28 cellular contexts compared by ENCODE assay signal in genomic region chr3:26018889-26019288, GRCh38.
"Had no signal": no experiment of that assay in that cellular context is flagged by ENCODE, and none has a peak within 500 bp of the region (broad histone marks: within the 10 kb centered on the region; RNA-seq: fewer than 3 reads in every experiment).

No MANE protein-coding gene starts in this region.

- H3K9me3 ChIP-seq: adrenal gland had no signal

- H3K4me3 ChIP-seq: adrenal gland, PC-9, SK-N-MC had no signal

- H3K27ac Mint-ChIP-seq: activated CD4-positive, alpha-beta T cell treated with anti-CD3 and anti-CD28 coated beads for 36 hours; activated CD4-positive, alpha-beta T cell treated with anti-CD3 and anti-CD28 coated beads, Interleukin-2, amount 10 ng/mL, durations not matched to agents 7 days and 5 days; activated CD8-positive, alpha-beta T cell treated with anti-CD3 and anti-CD28 coated beads, Interleukin-2, amount 10 ng/mL, durations not matched to agents 7 days and 5 days; activated naive CD4-positive, alpha-beta T cell treated with anti-CD3 and anti-CD28 coated beads, Interleukin-2, amount 50 U/mL, for 72 hours; activated T-cell treated with anti-CD3 and anti-CD28 coated beads, Interleukin-2, amount 50 U/mL, for 24 hours; activated T-helper 2 cell treated with anti-CD3 and anti-CD28 coated beads, Interferon-gamma antibody, Interleukin-2, Interleukin-4, amounts not matched to agents 10 μg/mL and 5 μg/mL and 100 μg/mL, durations not matched to agents 14 hours and 24 hours and 36 hours; brain; T-helper 1 cell treated with Interleukin-12 subunit alpha and Interleukin-12 subunit beta and Interleukin-4 antibody, amounts not matched to agents 30 μg/mL and 1 μg/mL, for 36 hours; T-helper 2 cell treated with Interferon-gamma antibody and Interleukin-4, amounts not matched to agents 5 μg/mL and 100 μg/mL, for 36 hours; WTC11 had no signal

- H3K4me1 Mint-ChIP-seq: activated CD4-positive, alpha-beta T cell treated with anti-CD3 and anti-CD28 coated beads for 36 hours; activated CD4-positive, alpha-beta T cell treated with anti-CD3 and anti-CD28 coated beads, Interleukin-2, amount 10 ng/mL, durations not matched to agents 7 days and 5 days; WTC11 had no signal

- H3K4me2 ChIP-seq: KMS-11, PC-9 had no signal

- H3K9ac ChIP-seq: KMS-11 had no signal

- H3K36me3 Mint-ChIP-seq: activated naive CD4-positive, alpha-beta T cell treated with anti-CD3 and anti-CD28 coated beads, Interleukin-2, amount 50 U/mL, for 72 hours; brain; WTC11 had no signal

- H3K4me3 Mint-ChIP-seq: activated CD4-positive, alpha-beta T cell treated with anti-CD3 and anti-CD28 coated beads for 36 hours; activated CD4-positive, alpha-beta T cell treated with anti-CD3 and anti-CD28 coated beads, Interleukin-2, amount 10 ng/mL, durations not matched to agents 7 days and 5 days; activated CD8-positive, alpha-beta T cell treated with anti-CD3 and anti-CD28 coated beads, Interleukin-2, amount 10 ng/mL, durations not matched to agents 7 days and 5 days; activated T-cell treated with anti-CD3 and anti-CD28 coated beads, Interleukin-2, amount 50 U/mL, for 24 hours; brain; T-helper 1 cell treated with Interleukin-12 subunit alpha and Interleukin-12 subunit beta and Interleukin-4 antibody, amounts not matched to agents 30 μg/mL and 1 μg/mL, for 36 hours; T-helper 2 cell treated with Interferon-gamma antibody and Interleukin-4, amounts not matched to agents 5 μg/mL and 100 μg/mL, for 36 hours; WTC11 had no signal

- DNase-seq: activated CD4-positive, alpha-beta T cell treated with anti-CD3 and anti-CD28 coated beads for 36 hours; activated CD4-positive, alpha-beta T cell treated with anti-CD3 and anti-CD28 coated beads, Interleukin-2, amount 10 ng/mL, durations not matched to agents 7 days and 5 days; activated CD4-positive, alpha-beta T cell treated with anti-CD3 and anti-CD28 coated beads, Interleukin-2, amount 50 U/mL, for 48 hours; activated CD8-positive, alpha-beta T cell treated with anti-CD3 and anti-CD28 coated beads, Interleukin-2, amount 10 ng/mL, durations not matched to agents 7 days and 5 days; activated gamma-delta T cell; activated naive CD4-positive, alpha-beta T cell treated with Interleukin-2 at 50 U/mL for 16 hours; activated T-cell treated with anti-CD3 and anti-CD28 coated beads, Interleukin-2, amount 50 U/mL, for 24 hours; adrenal gland; caudate nucleus; cerebellar nuclear complex; NCI-H1092; NCI-H1436 treated with DMSO at 0.1 percent for 48 hours; NCI-H1694 treated with DMSO at 0.1 percent for 48 hours; NCI-H2029; NCI-H345; NCI-H524 treated with DMSO at 0.1 percent for 48 hours; NCI-H748 treated with DMSO at 0.1 percent for 48 hours; NK-92 treated with Interleukin-12 subunit alpha and Interleukin-12 subunit beta, amount 100 ng/mL, for 24 hours; PC-9 had no signal

- H3K27ac ChIP-seq: adrenal gland, KMS-11, PC-9, RWPE1, SK-N-MC had no signal

- H3K9me3 Mint-ChIP-seq: activated CD4-positive, alpha-beta T cell treated with anti-CD3 and anti-CD28 coated beads, Interleukin-2, amount 10 ng/mL, durations not matched to agents 7 days and 5 days; activated T-helper 2 cell treated with anti-CD3 and anti-CD28 coated beads, Interferon-gamma antibody, Interleukin-2, Interleukin-4, amounts not matched to agents 10 μg/mL and 5 μg/mL and 100 μg/mL, durations not matched to agents 14 hours and 24 hours and 36 hours; T-helper 2 cell treated with Interferon-gamma antibody and Interleukin-4, amounts not matched to agents 5 μg/mL and 100 μg/mL, for 36 hours had no signal

- H3K27me3 Mint-ChIP-seq: activated CD4-positive, alpha-beta T cell treated with anti-CD3 and anti-CD28 coated beads, Interleukin-2, amount 10 ng/mL, durations not matched to agents 7 days and 5 days; activated T-cell treated with anti-CD3 and anti-CD28 coated beads, Interleukin-2, amount 50 U/mL, for 24 hours; brain had no signal

- H3K27me3 ChIP-seq: adrenal gland had no signal

- H3K36me3 ChIP-seq: adrenal gland had no signal

- H3K4me1 ChIP-seq: adrenal gland had no signal
